ENCODE assay signal across 23 cellular contexts in the genomic region with DNA sequence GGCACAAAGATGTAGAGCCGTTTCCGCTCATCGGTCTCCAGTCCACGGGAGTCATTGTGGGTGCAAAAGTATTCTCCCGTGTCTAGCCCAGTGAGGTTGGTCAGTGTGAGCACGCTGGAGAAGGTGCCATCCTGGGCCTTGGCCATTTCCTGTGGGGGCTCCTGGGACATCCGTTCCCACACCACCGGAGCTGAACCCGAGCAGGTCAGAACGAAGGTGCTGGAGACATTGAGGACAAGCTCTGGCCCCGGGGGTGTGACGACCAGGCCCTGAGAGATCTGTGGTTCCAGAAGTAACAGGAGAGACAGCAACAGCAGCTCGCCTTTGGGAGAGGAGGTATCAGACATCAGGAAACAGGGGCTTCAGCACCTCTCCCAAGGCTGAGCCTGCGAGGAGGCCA. TPM values are rescaled to one million over a fixed set of nuclear protein-coding genes. Genes with fewer than 3 reads are reported as not detected.
A peak's percentile ranks its signal among the peaks of the same experiment; 100 is the strongest.
DNase-seq lines count a peak whose midpoint lies in the region; ATAC-seq and TF ChIP-seq lines count a peak whose summit lies in the region.
"Had no signal": no experiment of that assay in that cellular context is flagged by ENCODE, and none has a peak within 500 bp of the region (broad histone marks: within the 10 kb centered on the region; RNA-seq: fewer than 3 reads in every experiment).

No MANE protein-coding gene starts in this region.

- TF ChIP-seq CTCF in breast epithelium (IDR thresholded peaks at IDR 0.05) (no peak), MCF 10A (IDR thresholded peaks at IDR 0.05; ENCODE audit: unreplicated experiment) (no peak), right atrium auricular region (IDR thresholded peaks at IDR 0.05) (no peak), progenitor cell of endocrine pancreas (IDR thresholded peaks at IDR 0.05; ENCODE audit: unreplicated experiment) (no peak), vagina (IDR thresholded peaks at IDR 0.05) (no peak)

- no peak for TF ChIP-seq POLR2A in breast epithelium (IDR thresholded peaks at IDR 0.05)
- no peak for TF ChIP-seq POLR2A in vagina (IDR thresholded peaks at IDR 0.05)

- H3K4me1 ChIP-seq in breast epithelium (peaks cover 11 to 15% of the 10 kb centered on the region in 2 donors), right atrium auricular region (peaks cover 0 to 75% of the 10 kb centered on the region in 2 donors), vagina (peaks cover 92% of the 10 kb centered on the region)

- no peak overlapping the region for H3K4me3 Mint-ChIP-seq in MCF 10A (ENCODE audit: unreplicated experiment)
- H3K4me3 Mint-ChIP-seq in progenitor cell of endocrine pancreas (ENCODE audit: low read depth) = no peak overlapping the region
- H3K4me3 Mint-ChIP-seq: activated naive CD8-positive, alpha-beta T cell treated with anti-CD3 and anti-CD28 coated beads, Interleukin-2, amount 50 U/mL, for 24 hours; neural crest cell had no signal

- no peaks in the 10 kb centered on the region for H3K36me3 Mint-ChIP-seq in MCF 10A (ENCODE audit: insufficient read depth, unreplicated experiment)
- H3K36me3 Mint-ChIP-seq in progenitor cell of endocrine pancreas (ENCODE audit: insufficient read depth) = no peaks in the 10 kb centered on the region

- intact Hi-C loops in breast epithelium (cut with DNase I; ENCODE audit: low total_unique reads) = no loop called here
- intact Hi-C loops in MCF 10A (cut with micrococcal nuclease) = no loop called here
- intact Hi-C loops in vagina (cut with DNase I) = no loop called here

- no peak overlapping the region for H3K4me3 ChIP-seq in breast epithelium
- no peak overlapping the region for H3K4me3 ChIP-seq in right atrium auricular region
- H3K4me3 ChIP-seq in vagina = no peak overlapping the region
- H3K4me3 ChIP-seq: cardiac muscle cell, K562 had no signal

- H3K36me3 ChIP-seq in breast epithelium (no peaks in the 10 kb centered on the region), right atrium auricular region (peaks cover 18% of the 10 kb centered on the region), vagina (peaks cover 0 to 19% of the 10 kb centered on the region in 2 donors)
- H3K36me3 ChIP-seq: cardiac muscle cell had no signal

- CTCF ChIA-PET in MCF 10A (lab: Yijun Ruan, JAX) = interaction anchor here (0.6 to 2.2 kb wide), 7 partner anchors 12 to 279 kb away, joined by 3 to 15 read pairs (median 4); no protein-coding TSS in a partner anchor

- no peaks in the 10 kb centered on the region for H3K9me3 Mint-ChIP-seq in MCF 10A (ENCODE audit: unreplicated experiment)
- no peaks in the 10 kb centered on the region for H3K9me3 Mint-ChIP-seq in progenitor cell of endocrine pancreas (ENCODE audit: low read depth)
- H3K9me3 Mint-ChIP-seq: activated naive CD8-positive, alpha-beta T cell treated with anti-CD3 and anti-CD28 coated beads, Interleukin-2, amount 50 U/mL, for 24 hours; neural crest cell had no signal

- no peaks in the 10 kb centered on the region for H3K27me3 ChIP-seq in breast epithelium
- H3K27me3 ChIP-seq in right atrium auricular region = no peaks in the 10 kb centered on the region
- no peaks in the 10 kb centered on the region for H3K27me3 ChIP-seq in vagina
- H3K27me3 ChIP-seq: cardiac muscle cell had no signal

- no peak for ATAC-seq in GM19395 (IDR thresholded peaks at IDR 0.05; ENCODE audit: unreplicated experiment)
- ATAC-seq: activated CD4-positive, CD25-positive, alpha-beta regulatory T cell treated with anti-CD3 and anti-CD28 coated beads, Interleukin-2, amount 50 U/mL, for 24 hours; activated naive CD8-positive, alpha-beta T cell treated with anti-CD3 and anti-CD28 coated beads, Interleukin-2, amount 50 U/mL, for 24 hours; K562; right cardiac atrium had no signal

- peak overlapping the region; percentile 48 to 86 for H3K27ac ChIP-seq in breast epithelium
- peak overlapping the region; percentile 78 to 82 for H3K27ac ChIP-seq in right atrium auricular region
- H3K27ac ChIP-seq in vagina = peak overlapping the region; percentile 83
- H3K27ac ChIP-seq: 22Rv1, cardiac muscle cell had no signal

- H3K9me3 ChIP-seq in breast epithelium = no peaks in the 10 kb centered on the region
- no peaks in the 10 kb centered on the region for H3K9me3 ChIP-seq in right atrium auricular region
- no peaks in the 10 kb centered on the region for H3K9me3 ChIP-seq in vagina

- no peak for DNase-seq in breast epithelium (ENCODE audit: low spot score in 2 of 2)
- DNase-seq in MCF 10A (ENCODE audit: unreplicated experiment) = no peak
- DNase-seq in right atrium auricular region (ENCODE audit: low spot score) = no peak
- no peak for DNase-seq in progenitor cell of endocrine pancreas (ENCODE audit: low spot score, unreplicated experiment)
- DNase-seq in vagina (ENCODE audit: extremely low spot score in 2 of 2) = no peak
- DNase-seq in NCI-H1694 (lab: John Stamatoyannopoulos, UW) = no peak
- no peak for DNase-seq in NCI-H2081 treated with DMSO at 0.1 percent for 48 hours (lab: John Stamatoyannopoulos, UW)
- DNase-seq: activated naive CD8-positive, alpha-beta T cell treated with anti-CD3 and anti-CD28 coated beads, Interleukin-2, amount 50 U/mL, for 24 hours; effector memory CD4-positive, alpha-beta T cell; HCEC 1CT; islet precursor cell; midbrain; NCI-H2081; NCI-H524 treated with DMSO at 0.1 percent for 48 hours; stimulated activated naive CD4-positive, alpha-beta T cell treated with Interleukin-2 at 50 U/mL for 16 hours had no signal

- POLR2A ChIA-PET in MCF 10A (lab: Yijun Ruan, JAX) = no interaction called here

- H3K27ac Mint-ChIP-seq in MCF 10A (ENCODE audit: low read depth, unreplicated experiment) (no peak overlapping the region), progenitor cell of endocrine pancreas (peak overlapping the region; percentile 20)
- H3K27ac Mint-ChIP-seq: activated naive CD8-positive, alpha-beta T cell treated with anti-CD3 and anti-CD28 coated beads, Interleukin-2, amount 50 U/mL, for 24 hours had no signal

- H3K4me1 Mint-ChIP-seq in MCF 10A (ENCODE audit: insufficient read depth, unreplicated experiment) = peaks cover 19% of the 10 kb centered on the region
- H3K4me1 Mint-ChIP-seq in progenitor cell of endocrine pancreas (ENCODE audit: low read depth) = peaks cover 22% of the 10 kb centered on the region
- H3K4me1 Mint-ChIP-seq: activated naive CD8-positive, alpha-beta T cell treated with anti-CD3 and anti-CD28 coated beads, Interleukin-2, amount 50 U/mL, for 24 hours had no signal

- no TSS peak for BruUV-seq in MCF 10A (replicated peaks; lab: Mats Ljungman, UMichigan)

- no peaks in the 10 kb centered on the region for H3K27me3 Mint-ChIP-seq in MCF 10A (ENCODE audit: insufficient read depth, unreplicated experiment)
- H3K27me3 Mint-ChIP-seq in progenitor cell of endocrine pancreas = peaks cover 46% of the 10 kb centered on the region
- H3K27me3 Mint-ChIP-seq: activated naive CD8-positive, alpha-beta T cell treated with anti-CD3 and anti-CD28 coated beads, Interleukin-2, amount 50 U/mL, for 24 hours had no signal

RNA-seq across cellular contexts. Expression of a gene that starts 20.1 kb away (rescaled TPM):
- total RNA-seq in breast epithelium (100 to 1,000 TPM in 2 of 3 donors, 10 to 100 TPM in 1; 53.7 to 243 (median 146) TPM), MCF 10A (2022) (0.07 and 0.63 TPM in 2 replicates), right atrium auricular region (10 to 100 TPM; 68.3 to 68.7 TPM), progenitor cell of endocrine pancreas (1.2 and 2.3 TPM in 2 replicates), vagina (173 TPM)

RNA-seq across cellular contexts. Expression of a gene that starts 31.0 kb away (rescaled TPM):
- total RNA-seq in breast epithelium (1 to 10 TPM in 1 of 3 donors, not detected in 2; 1.3 TPM), MCF 10A (2022) (not detected in 2 replicates), right atrium auricular region (not detected), progenitor cell of endocrine pancreas (0.31 and 0.43 TPM in 2 replicates), vagina (not detected)
- total RNA-seq: cardiac muscle cell; neural crest cell; T-helper 2 cell treated with Interferon-gamma antibody and Interleukin-4, amounts not matched to agents 100 ng/mL and 5 ng/mL, for 36 hours had no signal

RNA-seq across cellular contexts. Expression of a gene that starts 49.2 kb away (rescaled TPM):
- total RNA-seq in breast epithelium = 10 to 100 TPM; 11.5 to 79.0 (median 24.1) TPM
- total RNA-seq in MCF 10A (2022) = 0.88 and 1.6 TPM in 2 replicates
- total RNA-seq in right atrium auricular region = 10 to 100 TPM; 11.2 to 24.6 TPM
- not detected in 2 replicates for total RNA-seq in progenitor cell of endocrine pancreas
- 21.4 TPM for total RNA-seq in vagina
- total RNA-seq: cardiac muscle cell; neural crest cell; T-helper 2 cell treated with Interferon-gamma antibody and Interleukin-4, amounts not matched to agents 100 ng/mL and 5 ng/mL, for 36 hours had no signal

RNA-seq across cellular contexts. Expression of a gene that starts 54.3 kb away (rescaled TPM):
- total RNA-seq in breast epithelium (under 1 TPM in 2 of 3 donors, not detected in 1; 0.15 to 0.16 TPM), MCF 10A (2022) (not detected in 2 replicates), right atrium auricular region (not detected), progenitor cell of endocrine pancreas (not detected in 2 replicates), vagina (0.25 TPM)
- total RNA-seq: cardiac muscle cell; K562; neural crest cell; right cardiac atrium; T-helper 2 cell treated with Interferon-gamma antibody and Interleukin-4, amounts not matched to agents 100 ng/mL and 5 ng/mL, for 36 hours had no signal

Comparison
In these comparisons a context has a peak if more than half of its experiments do, and no peak if none do; other contexts are left out.
1. RNA of a gene that starts 20.1 kb away (total RNA-seq): 173 TPM in vagina (single experiment), 53.7 to 243 TPM in breast epithelium and 68.3 to 68.7 TPM in right atrium auricular region; 1.2 to 2.3 TPM in progenitor cell of endocrine pancreas and 0.07 to 0.63 TPM in MCF 10A; every median in the first group is over 10 times any median in the second.
2. Peak in every context shown above with its lines, with median percentiles within 50 percentile points of each other: H3K27ac ChIP-seq.